9 cellular contexts compared by ENCODE assay signal in the genomic region with DNA sequence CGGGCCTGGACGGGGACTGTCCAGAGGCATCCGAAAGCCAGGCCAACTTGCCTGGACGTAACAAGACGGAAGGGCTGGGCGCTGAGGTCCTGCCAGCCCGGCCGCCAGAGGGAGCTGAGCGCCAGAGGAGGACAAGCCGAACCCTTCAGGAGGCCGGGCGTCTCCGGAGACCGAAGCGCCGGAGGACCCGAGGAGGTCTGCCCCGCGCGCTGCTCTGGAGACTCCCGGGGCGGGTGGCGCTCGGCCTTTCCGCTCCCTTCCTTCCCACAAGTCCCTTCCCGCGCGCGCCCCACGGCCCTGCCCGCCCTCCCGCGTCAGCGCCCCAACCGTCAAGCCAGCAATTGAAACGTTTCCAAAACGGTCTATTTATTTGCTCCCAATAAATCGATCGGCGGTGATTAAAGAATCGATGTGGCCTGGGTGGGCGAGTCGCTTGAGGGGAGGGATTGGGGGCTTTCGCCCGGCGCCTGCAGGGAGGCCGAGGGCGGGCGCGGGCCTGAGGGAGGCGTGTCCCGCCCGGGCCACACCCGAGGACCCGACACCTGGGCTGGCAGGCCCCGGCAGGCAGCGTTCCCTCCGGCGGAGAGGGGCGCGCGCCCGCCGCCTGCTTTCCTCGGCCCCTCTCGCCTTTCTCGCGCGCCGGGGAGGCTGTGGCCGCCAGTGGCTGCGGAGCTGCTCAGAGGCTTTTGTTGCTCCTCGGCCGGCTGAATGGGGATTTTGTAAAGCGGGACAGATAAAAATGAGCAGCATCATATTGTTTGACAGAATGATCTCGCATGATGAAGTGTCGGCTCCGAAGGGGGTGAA. TPM values are rescaled to one million over a fixed set of nuclear protein-coding genes. Genes with fewer than 3 reads are reported as not detected.
A peak's percentile ranks its signal among the peaks of the same experiment; 100 is the strongest.
DNase-seq lines count a peak whose midpoint lies in the region; ATAC-seq, FAIRE-seq and TF ChIP-seq lines count a peak whose summit lies in the region.
"Had no signal": no experiment of that assay in that cellular context is flagged by ENCODE, and none has a peak within 500 bp of the region (broad histone marks: within the 10 kb centered on the region; RNA-seq: fewer than 3 reads in every experiment).

No MANE protein-coding gene starts in this region.

- no peak for TF ChIP-seq EP300 in HepG2 (IDR thresholded peaks at IDR 0.05; ENCODE audit: low read depth in 2 of 2, low read length in 2 of 2)
- no peak for TF ChIP-seq EP300 in HepG2 (CRISPR knock-in tag; IDR thresholded peaks at IDR 0.05; ENCODE audit: borderline replicate concordance)

- H3K36me3 ChIP-seq in HepG2 (replicated peaks in 1 of 2; ENCODE audit: control insufficient read depth in 1 of 2, insufficient read depth in 2 of 2, low read length in 2 of 2) = no peaks in the 10 kb centered on the region

- peak overlapping the region; percentile 10 for H3K4me3 ChIP-seq in choroid plexus epithelial cell (ENCODE audit: low read depth, low read length)
- H3K4me3 ChIP-seq in HepG2 (replicated peaks in 1 of 3; ENCODE audit: insufficient read depth in 1 of 3, low read depth in 2 of 3, low read length in 3 of 3) = peak overlapping the region; percentile 64 to 73 (median 67)

- POLR2A ChIA-PET in HepG2 (lab: Yijun Ruan, JAX) = no interaction called here

- DNase-seq in NCI-H187 (lab: John Stamatoyannopoulos, UW) (peak; percentile 44 to 68), NCI-H187 treated with DMSO at 0.1 percent for 48 hours (lab: John Stamatoyannopoulos, UW) (no peak), NCI-H1092 (lab: John Stamatoyannopoulos, UW) (peak; percentile 17), T follicular helper cell (ENCODE audit: low read depth) (peak; percentile 24), choroid plexus epithelial cell (ENCODE audit: low read depth) (peak; percentile 59), HepG2 (ENCODE audit: low spot score) (peak; percentile 41)
- peak; percentile 45 for DNase-seq in stimulated activated CD8-positive, alpha-beta memory T cell treated with anti-CD3 and anti-CD28 coated beads, Interleukin-4, amount 100 ng/mL, for 24 hours (ENCODE audit: low read depth)

- peaks cover 8% of the 10 kb centered on the region; the same call in 1 of the 2 replicates for H3K4me1 ChIP-seq in HepG2 (ENCODE audit: insufficient read depth, low read length)

- no peaks in the 10 kb centered on the region for H3K79me2 ChIP-seq in HepG2 (ENCODE audit: insufficient read depth, low read length)

- no peaks in the 10 kb centered on the region for H3K9me3 ChIP-seq in HepG2 (ENCODE audit: low read length)

- peaks cover 9 to 50% of the 10 kb centered on the region in 2 experiments for H3K27me3 ChIP-seq in HepG2 (ENCODE audit: control insufficient read depth in 1 of 2, insufficient read depth in 2 of 2, low read length in 2 of 2)

- peak; percentile 59; the same call in 1 of the 2 replicates for TF ChIP-seq RAD21 in HepG2 (CRISPR knock-in tag; IDR thresholded peaks at IDR 0.05)

- peak; percentile 54 for TF ChIP-seq CTCF in choroid plexus epithelial cell (conservative IDR thresholded peaks at IDR 0.05; ENCODE audit: low read depth, low read length)
- peak; percentile 87 for TF ChIP-seq CTCF in HepG2 (CRISPR knock-in tag; IDR thresholded peaks at IDR 0.05)

- peak; percentile 82 for ATAC-seq in HG02759 (IDR thresholded peaks at IDR 0.05; ENCODE audit: unreplicated experiment)
- ATAC-seq in HepG2 = peak; percentile 95

- no peak for TF ChIP-seq POLR2A in HepG2 (IDR thresholded peaks at IDR 0.05; ENCODE audit: insufficient read depth in 1 of 2, low read depth in 2 of 2, low read length in 2 of 2)

- H3K9ac ChIP-seq in HepG2 (ENCODE audit: insufficient read depth, low read depth, low read length) = no peak overlapping the region

- CTCF ChIA-PET in HepG2 (lab: Yijun Ruan, JAX; ENCODE audit: low intra/inter-chr PET ratio, low total read pairs) = interaction anchor here (1.0 to 1.8 kb wide), 3 partner anchors 122 to 221 kb away, joined by 3 to 11 read pairs (median 5); no protein-coding TSS in a partner anchor

- FAIRE-seq in HepG2 (lab: Jason Lieb, UNC) = no peak
- FAIRE-seq: A204.1 had no signal

- no peaks in the 10 kb centered on the region; the same call in 1 of the 2 replicates for H4K20me1 ChIP-seq in HepG2 (ENCODE audit: insufficient read depth, low read length)

- peak overlapping the region; percentile 73 for H3K4me2 ChIP-seq in HepG2 (ENCODE audit: low read depth, low read length)

- H2AFZ ChIP-seq in HepG2 (ENCODE audit: low read length) = no peak overlapping the region

- no peak overlapping the region for H3K27ac ChIP-seq in HepG2 (ENCODE audit: extremely low read length, insufficient read depth, low read length)

- intact Hi-C loops in HepG2 (cut with micrococcal nuclease; ENCODE audit: unreplicated experiment) = loop anchor here (2.0 to 5.0 kb wide), 3 partner anchors 124 to 930 kb away; no protein-coding TSS in a partner anchor

- WGBS in HepG2 (ENCODE audit: low lambda C conversion rate) = 4% methylated on average over 32 of the region's 78 CpGs

- no TSS peak for BruUV-seq in HepG2 (replicated peaks; lab: Mats Ljungman, UMichigan)

- in situ Hi-C loops in HepG2 (cut with HindIII; ENCODE audit: extremely low pct_ligation_motif_present, low pct_unique_long_range_greater_than_20kb) = loop anchor here (5.0 kb wide), 1 partner anchor 125 kb away; no protein-coding TSS in a partner anchor

TF ChIP-seq in HepG2, 621 proteins besides CTCF, POLR2A, EP300 and RAD21 (continues in another document):
- no peak for TF ChIP-seq ZNF337 (CRISPR knock-in tag; IDR thresholded peaks at IDR 0.05; ENCODE audit: borderline replicate concordance, low read depth)
- no peak for TF ChIP-seq ZNF225 (CRISPR knock-in tag; IDR thresholded peaks at IDR 0.05)
- peak; percentile 18 for TF ChIP-seq YY1 (IDR thresholded peaks at IDR 0.05; ENCODE audit: insufficient read depth, insufficient replicate concordance, low read depth, low read length)
- TF ChIP-seq ZNF329 (CRISPR knock-in tag; IDR thresholded peaks at IDR 0.05; ENCODE audit: low read depth) = no peak
- peak; percentile 57; the same call in 1 of the 2 replicates for TF ChIP-seq ZNF343 (CRISPR knock-in tag; IDR thresholded peaks at IDR 0.05)
- TF ChIP-seq ZFP1 (CRISPR knock-in tag; IDR thresholded peaks at IDR 0.05) = no peak

RNA-seq across cellular contexts. Expression of a gene that starts 5.2 kb away (rescaled TPM):
- total RNA-seq in HepG2 (2016; rRNA removed; fragmentation: Illumina TruSeq; extraction: Trizol) = not detected in 2 replicates
- not detected in 2 replicates for total RNA-seq in HepG2 (2016; cell fraction: cytosol; rRNA removed; fragmentation: Illumina TruSeq; extraction: Trizol; ENCODE audit: low read depth)
- not detected in 2 replicates for total RNA-seq in HepG2 (2016; cell fraction: insoluble cytoplasmic fraction; rRNA removed; fragmentation: Illumina TruSeq; extraction: Trizol)
- total RNA-seq in HepG2 (2016; cell fraction: membrane; rRNA removed; fragmentation: Illumina TruSeq; extraction: Trizol) = not detected in 2 replicates
- not detected in 2 replicates for total RNA-seq in HepG2 (2016; cell fraction: nucleus; rRNA removed; fragmentation: Illumina TruSeq; extraction: Trizol)
- polyA plus RNA-seq in HepG2 (2011; rRNA removed) = not detected in 2 replicates
- not detected in 2 replicates for polyA plus RNA-seq in HepG2 (2011; cell fraction: cytosol; rRNA removed)
- polyA plus RNA-seq in HepG2 (2011; cell fraction: nucleus; rRNA removed) = not detected in 2 replicates
- not detected in 2 replicates for polyA plus RNA-seq in HepG2 (2012)
- not detected in 2 replicates for polyA plus RNA-seq in HepG2 (2016; cell fraction: cytosol; fragmentation: Illumina TruSeq; extraction: Trizol; ENCODE audit: low read depth)
- polyA plus RNA-seq in HepG2 (2016; cell fraction: insoluble cytoplasmic fraction; fragmentation: Illumina TruSeq; extraction: Trizol; ENCODE audit: low read depth) = not detected in 2 replicates
- polyA plus RNA-seq in HepG2 (2016; cell fraction: membrane; fragmentation: Illumina TruSeq; extraction: Trizol; ENCODE audit: low read depth) = not detected in 2 replicates
- polyA plus RNA-seq in HepG2 (2016; cell fraction: nucleus; fragmentation: Illumina TruSeq; extraction: Trizol; ENCODE audit: insufficient read depth, low read depth) = not detected in 2 replicates
- not detected in 2 replicates for polyA minus RNA-seq in HepG2 (2011; rRNA and poly(A)+ RNA removed; ENCODE audit: low replicate concordance)
- not detected in 2 replicates for polyA minus RNA-seq in HepG2 (2011; cell fraction: cytosol; rRNA and poly(A)+ RNA removed)
- polyA minus RNA-seq in HepG2 (2011; cell fraction: nucleus; rRNA and poly(A)+ RNA removed) = not detected in 2 replicates

RNA-seq across cellular contexts. Expression of a gene that starts 50.2 kb away (rescaled TPM):
- 4.5 and 8.1 TPM in 2 replicates for total RNA-seq in HepG2 (2016; rRNA removed; fragmentation: Illumina TruSeq; extraction: Trizol)
- total RNA-seq in HepG2 (2016; cell fraction: cytosol; rRNA removed; fragmentation: Illumina TruSeq; extraction: Trizol; ENCODE audit: low read depth) = 1.4 and 2.8 TPM in 2 replicates
- 4.9 and 8.6 TPM in 2 replicates for total RNA-seq in HepG2 (2016; cell fraction: insoluble cytoplasmic fraction; rRNA removed; fragmentation: Illumina TruSeq; extraction: Trizol)
- total RNA-seq in HepG2 (2016; cell fraction: membrane; rRNA removed; fragmentation: Illumina TruSeq; extraction: Trizol) = 3.1 and 3.9 TPM in 2 replicates
- total RNA-seq in HepG2 (2016; cell fraction: nucleus; rRNA removed; fragmentation: Illumina TruSeq; extraction: Trizol) = 14.7 and 17.1 TPM in 2 replicates
- 4.4 and 6.8 TPM in 2 replicates for polyA plus RNA-seq in HepG2 (2011; rRNA removed)
- polyA plus RNA-seq in HepG2 (2011; cell fraction: cytosol; rRNA removed) = 2.0 and 3.2 TPM in 2 replicates
- 3.6 and 4.7 TPM in 2 replicates for polyA plus RNA-seq in HepG2 (2011; cell fraction: nucleus; rRNA removed)
- polyA plus RNA-seq in HepG2 (2012) = 5.5 and 6.3 TPM in 2 replicates
- polyA plus RNA-seq in HepG2 (2016; cell fraction: cytosol; fragmentation: Illumina TruSeq; extraction: Trizol; ENCODE audit: low read depth) = 1.6 and 1.7 TPM in 2 replicates
- polyA plus RNA-seq in HepG2 (2016; cell fraction: insoluble cytoplasmic fraction; fragmentation: Illumina TruSeq; extraction: Trizol; ENCODE audit: low read depth) = 4.7 and 5.3 TPM in 2 replicates
- 2.3 and 2.7 TPM in 2 replicates for polyA plus RNA-seq in HepG2 (2016; cell fraction: membrane; fragmentation: Illumina TruSeq; extraction: Trizol; ENCODE audit: low read depth)
- 19.6 and 21.1 TPM in 2 replicates for polyA plus RNA-seq in HepG2 (2016; cell fraction: nucleus; fragmentation: Illumina TruSeq; extraction: Trizol; ENCODE audit: insufficient read depth, low read depth)
- polyA minus RNA-seq in HepG2 (2011; rRNA and poly(A)+ RNA removed; ENCODE audit: low replicate concordance) = 3.0 and 7.1 TPM in 2 replicates
- 3.1 and 3.4 TPM in 2 replicates for polyA minus RNA-seq in HepG2 (2011; cell fraction: cytosol; rRNA and poly(A)+ RNA removed)
- polyA minus RNA-seq in HepG2 (2011; cell fraction: nucleus; rRNA and poly(A)+ RNA removed) = 12.0 and 16.0 TPM in 2 replicates
